21 cellular contexts compared by ENCODE assay signal in genomic region chr15:80343610-80344009, GRCh38.
DNase-seq lines count a peak whose midpoint lies in the region; ATAC-seq, FAIRE-seq and TF ChIP-seq lines count a peak whose summit lies in the region.
"Had no signal": no experiment of that assay in that cellular context is flagged by ENCODE, and none has a peak within 500 bp of the region (broad histone marks: within the 10 kb centered on the region; RNA-seq: fewer than 3 reads in every experiment).

No MANE protein-coding gene starts in this region.

- FAIRE-seq in small intestine (lab: Jason Lieb, UNC): no peak
- FAIRE-seq: GM12892 had no signal

- intact Hi-C loops in adrenal gland (cut with DNase I) (no loop called here), heart left ventricle (cut with DNase I) (no loop called here), lower lobe of right lung (cut with DNase I) (no loop called here)

- TF ChIP-seq POLR2A in adrenal gland (IDR thresholded peaks at IDR 0.05) (no peak), heart left ventricle (IDR thresholded peaks at IDR 0.05) (no peak)

- H3K9me3 ChIP-seq in adrenal gland (replicated peaks in 1 of 3) (no peaks in the 10 kb centered on the region), heart left ventricle (no peaks in the 10 kb centered on the region), lower lobe of right lung (no peaks in the 10 kb centered on the region), small intestine (ENCODE audit: control insufficient read depth, low read depth) (no peaks in the 10 kb centered on the region)
- H3K9me3 ChIP-seq: HAP-1 had no signal

- no peak for TF ChIP-seq CTCF in adrenal gland (IDR thresholded peaks at IDR 0.05)
- TF ChIP-seq CTCF in heart left ventricle (IDR thresholded peaks at IDR 0.05): no peak
- TF ChIP-seq CTCF in lower lobe of right lung (IDR thresholded peaks at IDR 0.05): no peak

- no peaks in the 10 kb centered on the region for H3K36me3 ChIP-seq in adrenal gland (replicated peaks in 1 of 2)
- H3K36me3 ChIP-seq in heart left ventricle: no peaks in the 10 kb centered on the region
- H3K36me3 ChIP-seq in lower lobe of right lung: no peaks in the 10 kb centered on the region
- H3K36me3 ChIP-seq in small intestine (ENCODE audit: control insufficient read depth in 2 of 2, insufficient read depth in 2 of 2, low read length in 2 of 2): no peaks in the 10 kb centered on the region
- H3K36me3 ChIP-seq: HAP-1 had no signal

- H3K27me3 ChIP-seq in adrenal gland: no peaks in the 10 kb centered on the region
- H3K27me3 ChIP-seq in heart left ventricle: peaks cover 0 to 8% (median 0%) of the 10 kb centered on the region in 9 donors
- H3K27me3 ChIP-seq in lower lobe of right lung (ENCODE audit: low read depth): peaks cover 4% of the 10 kb centered on the region
- no peaks in the 10 kb centered on the region for H3K27me3 ChIP-seq in small intestine (ENCODE audit: control insufficient read depth in 2 of 2, insufficient read depth in 2 of 2, low read length in 2 of 2)

- no peak overlapping the region for H3K27ac ChIP-seq in adrenal gland
- no peak overlapping the region for H3K27ac ChIP-seq in heart left ventricle
- H3K27ac ChIP-seq in lower lobe of right lung: no peak overlapping the region
- no peak overlapping the region for H3K27ac ChIP-seq in small intestine (ENCODE audit: low read depth in 1 of 2, low read length in 1 of 2)

- peak; percentile 87 to 96 (median 95) for ATAC-seq in heart left ventricle
- peak; percentile 80 to 88 for ATAC-seq in lower lobe of right lung
- ATAC-seq: effector memory CD8-positive, alpha-beta T cell had no signal

- WGBS in adrenal gland, 4 donors: 50 to 75% (median 73%) methylated on average over 1 to 3 of the region's 3 CpGs
- WGBS in heart left ventricle, 4 donors: 55 to 65% (median 57%) methylated on average over 3 of the region's 3 CpGs
- WGBS in small intestine, 3 donors: 61 to 89% (median 83%) methylated on average over 3 of the region's 3 CpGs

- H3K4me1 ChIP-seq in adrenal gland (replicated peaks in 1 of 2) (no peaks in the 10 kb centered on the region), heart left ventricle (peaks cover 0 to 17% (median 2%) of the 10 kb centered on the region in 12 donors), lower lobe of right lung (no peaks in the 10 kb centered on the region), small intestine (ENCODE audit: control insufficient read depth in 2 of 2, insufficient read depth in 1 of 2, low read depth in 1 of 2, low read length in 1 of 2) (no peaks in the 10 kb centered on the region)
- H3K4me1 ChIP-seq: HAP-1 had no signal

- DNase-seq in adrenal gland: peak in 6 of 7 donors; percentile 47 to 86 (median 63)
- DNase-seq in heart left ventricle: peak; percentile 67 to 87 (median 82)
- DNase-seq in lower lobe of right lung: peak; percentile 55
- DNase-seq in small intestine: peak; percentile 2
- no peak for DNase-seq in AG20443 (ENCODE audit: low spot score)
- DNase-seq in NCI-H345 (lab: John Stamatoyannopoulos, UW): no peak
- DNase-seq in NCI-H524 treated with DMSO at 0.1 percent for 48 hours (lab: John Stamatoyannopoulos, UW): no peak
- no peak for DNase-seq in DMS79 treated with DMSO at 0.1 percent for 48 hours (lab: John Stamatoyannopoulos, UW)
- DNase-seq: activated CD4-positive, alpha-beta T cell treated with anti-CD3 and anti-CD28 coated beads, Interleukin-2, amount 50 U/mL, for 4 hours; aorta; CD4-positive, alpha-beta T cell; cerebellar nuclear complex; effector memory CD8-positive, alpha-beta T cell; hippocampal formation; islet precursor cell; NCI-H1105 treated with DMSO at 0.1 percent for 48 hours; NCI-H526 treated with DMSO at 0.1 percent for 48 hours; occipital lobe; stimulated activated CD4-positive, alpha-beta T cell treated with anti-CD3 and anti-CD28 coated beads, Interleukin-1b, Interleukin-23, amount 100 ng/mL, for 48 hours had no signal

- H3K4me3 ChIP-seq in adrenal gland (no peak overlapping the region), heart left ventricle (no peak overlapping the region), lower lobe of right lung (no peak overlapping the region), small intestine (ENCODE audit: low read depth in 1 of 2, low read length in 2 of 2) (no peak overlapping the region)
- H3K4me3 ChIP-seq: HAP-1 had no signal

Comparison
In these comparisons a context has a peak if more than half of its experiments do, and no peak if none do; other contexts are left out.
1. DNase-seq: peak in adrenal gland (6 of 7), heart left ventricle (5 of 5), lower lobe of right lung (single experiment) and small intestine (single experiment); none in AG20443 (single experiment), NCI-H345 (single experiment), NCI-H524 treated with DMSO at 0.1 percent for 48 hours (single experiment) and DMS79 treated with DMSO at 0.1 percent for 48 hours (single experiment).